13 cellular contexts compared by ENCODE assay signal in genomic region chr7:7795736-7796135, GRCh38.
DNase-seq lines count a peak whose midpoint lies in the region; ATAC-seq and TF ChIP-seq lines count a peak whose summit lies in the region.
"Had no signal": no experiment of that assay in that cellular context is flagged by ENCODE, and none has a peak within 500 bp of the region (broad histone marks: within the 10 kb centered on the region; RNA-seq: fewer than 3 reads in every experiment).

No MANE protein-coding gene starts in this region.

- H3K9ac ChIP-seq in Karpas-422 (ENCODE audit: low read length) = no peak overlapping the region

- peaks cover 29% of the 10 kb centered on the region for H3K36me3 Mint-ChIP-seq in T-helper 2 cell treated with Interferon-gamma antibody and Interleukin-4, amounts not matched to agents 5 μg/mL and 100 μg/mL, for 36 hours (ENCODE audit: low read depth)

- H3K79me2 ChIP-seq in Karpas-422 (ENCODE audit: low read length) = no peaks in the 10 kb centered on the region

- H2AFZ ChIP-seq in Karpas-422 (ENCODE audit: low read length) = no peak overlapping the region

- 53 to 72% methylated on average over 1 of the region's 1 CpG for WGBS in tibial nerve, 2 donors

- H3K27me3 ChIP-seq in tibial nerve (no peaks in the 10 kb centered on the region), Karpas-422 (ENCODE audit: low read length) (no peaks in the 10 kb centered on the region)
- H3K27me3 ChIP-seq: SJSA1 had no signal

- no peak overlapping the region for H3K4me3 Mint-ChIP-seq in T-helper 2 cell treated with Interferon-gamma antibody and Interleukin-4, amounts not matched to agents 5 μg/mL and 100 μg/mL, for 36 hours

- peak overlapping the region; percentile 27 for H3K27ac Mint-ChIP-seq in T-helper 2 cell treated with Interferon-gamma antibody and Interleukin-4, amounts not matched to agents 5 μg/mL and 100 μg/mL, for 36 hours

- H4K20me1 ChIP-seq in Karpas-422 (ENCODE audit: insufficient read depth, low read depth, low read length) = no peaks in the 10 kb centered on the region

- no peak overlapping the region for H3K4me2 ChIP-seq in Karpas-422 (ENCODE audit: low read depth, low read length, poor library complexity, severe bottlenecking)

- H3K27ac ChIP-seq in tibial nerve (no peak overlapping the region), Karpas-422 (ENCODE audit: low read length) (no peak overlapping the region)
- H3K27ac ChIP-seq: SJSA1 had no signal

- H3K9me3 ChIP-seq in tibial nerve = no peaks in the 10 kb centered on the region
- no peaks in the 10 kb centered on the region for H3K9me3 ChIP-seq in Karpas-422 (ENCODE audit: low read length)
- H3K9me3 ChIP-seq: SJSA1 had no signal

- no peaks in the 10 kb centered on the region for H3K9me2 ChIP-seq in Karpas-422 (replicated peaks; ENCODE audit: insufficient read depth, low read length)

- no peak for ATAC-seq in HG02798 (IDR thresholded peaks at IDR 0.05; ENCODE audit: poor library complexity, unreplicated experiment)
- ATAC-seq: left colon had no signal

- peaks cover 0 to 3% (median 0%) of the 10 kb centered on the region in 4 donors for H3K4me1 ChIP-seq in tibial nerve
- 0 out of 2 replicates have a peak, but pooled peaks cover 2% of the 10 kb centered on the region for H3K4me1 ChIP-seq in Karpas-422 (ENCODE audit: low read length)

- peaks cover 0 to 23% (median 0%) of the 10 kb centered on the region in 3 donors for H3K36me3 ChIP-seq in tibial nerve
- H3K36me3 ChIP-seq in Karpas-422 (ENCODE audit: insufficient read depth, low read length) = no peaks in the 10 kb centered on the region
- H3K36me3 ChIP-seq: SJSA1 had no signal

- H3K9me3 Mint-ChIP-seq in T-helper 2 cell treated with Interferon-gamma antibody and Interleukin-4, amounts not matched to agents 5 μg/mL and 100 μg/mL, for 36 hours = peaks cover 15% of the 10 kb centered on the region

- TF ChIP-seq POLR2A in tibial nerve (IDR thresholded peaks at IDR 0.05) = no peak

- peaks cover 17% of the 10 kb centered on the region for H3K4me1 Mint-ChIP-seq in T-helper 2 cell treated with Interferon-gamma antibody and Interleukin-4, amounts not matched to agents 5 μg/mL and 100 μg/mL, for 36 hours (ENCODE audit: low read depth)

- peak; percentile 12 for DNase-seq in AG08396 (ENCODE audit: low spot score)
- peak; percentile 16 for DNase-seq in HPDE6-E6E7 (ENCODE audit: extremely low spot score)
- DNase-seq in T-helper 2 cell treated with Interferon-gamma antibody and Interleukin-4, amounts not matched to agents 5 μg/mL and 100 μg/mL, for 36 hours (ENCODE audit: low spot score) = peak; percentile 22
- peak; percentile 82 to 85 for DNase-seq in foreskin fibroblast
- no peak for DNase-seq in mesenteric fat pad (ENCODE audit: low spot score)
- DNase-seq in tibial nerve (ENCODE audit: low spot score in 2 of 2) = no peak
- DNase-seq in Karpas-422 = no peak
- DNase-seq: C1 segment of cervical spinal cord, left colon, NCI-H345, nucleus accumbens had no signal

- TF ChIP-seq CTCF in foreskin fibroblast (IDR thresholded peaks at IDR 0.05; ENCODE audit: low read depth, low read length) = no peak
- TF ChIP-seq CTCF in tibial nerve (IDR thresholded peaks at IDR 0.05) = no peak

- H3K4me3 ChIP-seq in foreskin fibroblast (ENCODE audit: low read depth in 1 of 2, low read length in 2 of 2) (no peak overlapping the region), tibial nerve (no peak overlapping the region), Karpas-422 (ENCODE audit: low read length) (no peak overlapping the region)
- H3K4me3 ChIP-seq: SJSA1 had no signal

- no peak for TF ChIP-seq EP300 in tibial nerve (IDR thresholded peaks at IDR 0.05)

- no peaks in the 10 kb centered on the region for H3K27me3 Mint-ChIP-seq in T-helper 2 cell treated with Interferon-gamma antibody and Interleukin-4, amounts not matched to agents 5 μg/mL and 100 μg/mL, for 36 hours (ENCODE audit: low read depth)

Comparison
In these comparisons a context has a peak if more than half of its experiments do, and no peak if none do; other contexts are left out.
1. DNase-seq: peak in AG08396 (single experiment), HPDE6-E6E7 (single experiment), T-helper 2 cell treated with Interferon-gamma antibody and Interleukin-4, amounts not matched to agents 5 μg/mL and 100 μg/mL, for 36 hours (single experiment) and foreskin fibroblast (2 of 2); none in mesenteric fat pad (single experiment), tibial nerve (0 of 2) and Karpas-422 (single experiment).